25 cellular contexts compared by ENCODE assay signal in the genomic region with DNA sequence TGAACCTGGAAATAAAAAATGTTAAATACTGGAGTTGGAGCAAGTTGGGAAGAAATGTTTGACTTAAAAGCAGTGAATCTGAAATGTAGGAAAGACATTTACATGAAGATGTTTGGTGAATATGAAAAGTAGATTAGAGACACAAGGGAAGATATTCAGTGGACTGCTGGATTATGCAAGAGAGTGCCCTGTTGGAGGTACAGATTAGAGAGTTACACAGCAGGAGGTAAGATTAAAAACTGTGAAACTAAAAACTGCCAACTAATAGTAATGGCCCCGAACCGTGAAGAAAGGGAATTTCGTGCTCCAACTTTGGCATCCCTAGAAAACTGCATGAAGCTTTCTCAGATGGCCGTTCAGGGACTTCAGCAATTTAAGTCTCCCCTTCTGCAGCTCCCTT.
DNase-seq lines count a peak whose midpoint lies in the region; ATAC-seq, FAIRE-seq and TF ChIP-seq lines count a peak whose summit lies in the region.
"Had no signal": no experiment of that assay in that cellular context is flagged by ENCODE, and none has a peak within 500 bp of the region (broad histone marks: within the 10 kb centered on the region; RNA-seq: fewer than 3 reads in every experiment).

No MANE protein-coding gene starts in this region.

- H3K18ac ChIP-seq in mesendoderm (ENCODE audit: low read length): no peak overlapping the region

- no TSS peak for BruUV-seq in K562 (replicated peaks; lab: Mats Ljungman, UMichigan)

- no peaks in the 10 kb centered on the region for H3K9me1 ChIP-seq in K562 (ENCODE audit: control insufficient read depth, insufficient read depth, low read length)

- H2BK5ac ChIP-seq in mesendoderm (ENCODE audit: low read length): no peak overlapping the region

- H3K27me3 ChIP-seq in K562 (ENCODE audit: control insufficient read depth in 2 of 2, insufficient read depth in 2 of 2, low read length in 2 of 2) (no peaks in the 10 kb centered on the region), mesendoderm (ENCODE audit: insufficient read depth, low read length, poor library complexity) (no peaks in the 10 kb centered on the region)
- H3K27me3 ChIP-seq: BE2C, BLaER1 had no signal

- H3K56ac ChIP-seq in mesendoderm (ENCODE audit: low read length): no peak overlapping the region

- H3K9ac ChIP-seq in SK-N-MC (ENCODE audit: insufficient read length): no peak overlapping the region
- no peak overlapping the region for H3K9ac ChIP-seq in K562 (ENCODE audit: insufficient read depth in 1 of 2, low read depth in 2 of 2, low read length in 2 of 2)
- no peak overlapping the region for H3K9ac ChIP-seq in mesendoderm (ENCODE audit: low read length)
- H3K9ac ChIP-seq: BLaER1 had no signal

- H3K4me3 ChIP-seq in SK-N-MC: no peak overlapping the region
- H3K4me3 ChIP-seq in K562: no peak overlapping the region
- no peak overlapping the region for H3K4me3 ChIP-seq in mesendoderm (ENCODE audit: low read length)
- H3K4me3 ChIP-seq in foreskin fibroblast (ENCODE audit: low read depth in 1 of 2, low read length in 2 of 2): no peak overlapping the region
- H3K4me3 ChIP-seq: BLaER1 had no signal

- intact Hi-C loops in K562 (cut with micrococcal nuclease): no loop called here

- no peak overlapping the region for H3K4ac ChIP-seq in mesendoderm (ENCODE audit: low read depth, low read length)

- CTCF ChIA-PET in K562 (lab: Yijun Ruan, JAX; ENCODE audit: low intra/inter-chr PET ratio): no interaction called here

- H4K5ac ChIP-seq in mesendoderm (ENCODE audit: low read length): no peak overlapping the region

- in situ Hi-C loops in K562 (cut with MboI): no loop called here

- H3K23ac ChIP-seq in mesendoderm (ENCODE audit: low read length): no peak overlapping the region

- H3K36me3 ChIP-seq in SK-N-MC (ENCODE audit: insufficient read depth, low read length) (no peaks in the 10 kb centered on the region), K562 (ENCODE audit: control insufficient read depth, insufficient read depth, low read length) (no peaks in the 10 kb centered on the region), mesendoderm (ENCODE audit: control insufficient read depth, insufficient read depth, low read length) (no peaks in the 10 kb centered on the region)
- H3K36me3 ChIP-seq: BLaER1 had no signal

- H4K8ac ChIP-seq in mesendoderm (ENCODE audit: low read depth, low read length): no peak overlapping the region

- H3K79me2 ChIP-seq in K562 (ENCODE audit: control insufficient read depth, insufficient read depth, low read length) (no peaks in the 10 kb centered on the region), mesendoderm (ENCODE audit: control insufficient read depth, insufficient read depth, low read length) (no peaks in the 10 kb centered on the region)

- H2AK5ac ChIP-seq in mesendoderm (ENCODE audit: low read length): no peak overlapping the region

- no peak for TF ChIP-seq EP300 in K562 (IDR thresholded peaks at IDR 0.05; ENCODE audit: low read length)

- no peaks in the 10 kb centered on the region for H4K20me1 ChIP-seq in K562 (replicated peaks; ENCODE audit: control insufficient read depth, insufficient read depth, low read length)
- H4K20me1 ChIP-seq: BLaER1 had no signal

- no peak for TF ChIP-seq POLR2A in K562 (conservative IDR thresholded peaks at IDR 0.05)

- POLR2A ChIA-PET in K562 (lab: Yijun Ruan, JAX): no interaction called here

- H3K4me1 ChIP-seq in K562 (replicated peaks in 1 of 2; ENCODE audit: control insufficient read depth in 2 of 2, insufficient read depth in 2 of 2, low read length in 2 of 2) (no peaks in the 10 kb centered on the region), mesendoderm (ENCODE audit: control insufficient read depth, low read depth, low read length) (no peaks in the 10 kb centered on the region)
- H3K4me1 ChIP-seq: BLaER1 had no signal

- TF ChIP-seq CTCF in K562 (IDR thresholded peaks at IDR 0.05 in 2 of 3, conservative IDR thresholded peaks at IDR 0.05 in 1 of 3; ENCODE audit: insufficient read depth in 2 of 3, low read depth in 1 of 3, low read length in 3 of 3) (no peak), foreskin fibroblast (IDR thresholded peaks at IDR 0.05; ENCODE audit: low read depth, low read length) (no peak)

- ATAC-seq in K562: no peak
- ATAC-seq in HG03135 (IDR thresholded peaks at IDR 0.05; ENCODE audit: unreplicated experiment): no peak
- no peak for ATAC-seq in HG02798 (IDR thresholded peaks at IDR 0.05; ENCODE audit: poor library complexity, unreplicated experiment)

- H3K4me2 ChIP-seq in K562 (ENCODE audit: insufficient read depth, low read length) (no peak overlapping the region), mesendoderm (ENCODE audit: low read length) (no peak overlapping the region)
- H3K4me2 ChIP-seq: BLaER1 had no signal

- H2BK15ac ChIP-seq in mesendoderm (replicated peaks; ENCODE audit: low read depth): no peak overlapping the region

- H3K27ac ChIP-seq in SK-N-MC: no peak overlapping the region
- no peak overlapping the region for H3K27ac ChIP-seq in K562 (ENCODE audit: extremely low read depth, low read depth, low read length)
- no peak overlapping the region for H3K27ac ChIP-seq in mesendoderm (ENCODE audit: low read depth, low read length)
- H3K27ac ChIP-seq: BLaER1 had no signal

- H2BK120ac ChIP-seq in mesendoderm (ENCODE audit: low read depth, low read length): no peak overlapping the region

- 0% methylated on average over 4 of the region's 4 CpGs for WGBS in K562 (ENCODE audit: insufficient coverage, low coverage, missing lambda C conversion rate)
- no CpG with 5 or more reads among the region's 4 CpGs for WGBS in mesendoderm (ENCODE audit: extremely low coverage, insufficient coverage, low lambda C conversion rate)

- H2AFZ ChIP-seq in K562 (ENCODE audit: low read depth, low read length): no peak overlapping the region

- no peak for TF ChIP-seq RAD21 in K562 (CRISPR knock-in tag; conservative IDR thresholded peaks at IDR 0.05 in 1 of 2, IDR thresholded peaks at IDR 0.05 in 1 of 2)

- H3K9me3 ChIP-seq in SK-N-MC (ENCODE audit: low read depth, low read length): no peaks in the 10 kb centered on the region
- H3K9me3 ChIP-seq in K562 (replicated peaks; ENCODE audit: control insufficient read depth, insufficient read depth, low read depth, low read length): no peaks in the 10 kb centered on the region
- H3K9me3 ChIP-seq: BE2C, BLaER1 had no signal

- no peaks in the 10 kb centered on the region for H3K79me1 ChIP-seq in mesendoderm (ENCODE audit: low read length)

- DNase-seq in NCI-H69 (lab: John Stamatoyannopoulos, UW): peak; percentile 4
- DNase-seq in SK-N-MC (ENCODE audit: low read depth, low spot score): peak; percentile 30
- no peak for DNase-seq in K562 (ENCODE audit: extremely low read depth in 1 of 4, low spot score in 3 of 4)
- DNase-seq in mesendoderm: peak; percentile 54
- DNase-seq in Ammon's horn (ENCODE audit: low spot score): no peak
- DNase-seq in foreskin fibroblast: no peak
- DNase-seq: 8988T; AML-193; BE2C; C1 segment of cervical spinal cord; CD4-positive, alpha-beta memory T cell; CD4-positive, CD25-positive, alpha-beta regulatory T cell; CD8-positive, alpha-beta memory T cell; COR-L47; DMS 273 treated with DMSO at 0.1 percent for 48 hours; DMS153; DMS79; DND-41; EL; GDM1 had no signal

- FAIRE-seq in K562 (lab: Jason Lieb, UNC): peak; percentile 23
- FAIRE-seq: A204.1, GM12891 had no signal

TF ChIP-seq in K562, 482 proteins besides CTCF, POLR2A, EP300 and RAD21 (continues in another document):
- TF ChIP-seq, protein P1, sequence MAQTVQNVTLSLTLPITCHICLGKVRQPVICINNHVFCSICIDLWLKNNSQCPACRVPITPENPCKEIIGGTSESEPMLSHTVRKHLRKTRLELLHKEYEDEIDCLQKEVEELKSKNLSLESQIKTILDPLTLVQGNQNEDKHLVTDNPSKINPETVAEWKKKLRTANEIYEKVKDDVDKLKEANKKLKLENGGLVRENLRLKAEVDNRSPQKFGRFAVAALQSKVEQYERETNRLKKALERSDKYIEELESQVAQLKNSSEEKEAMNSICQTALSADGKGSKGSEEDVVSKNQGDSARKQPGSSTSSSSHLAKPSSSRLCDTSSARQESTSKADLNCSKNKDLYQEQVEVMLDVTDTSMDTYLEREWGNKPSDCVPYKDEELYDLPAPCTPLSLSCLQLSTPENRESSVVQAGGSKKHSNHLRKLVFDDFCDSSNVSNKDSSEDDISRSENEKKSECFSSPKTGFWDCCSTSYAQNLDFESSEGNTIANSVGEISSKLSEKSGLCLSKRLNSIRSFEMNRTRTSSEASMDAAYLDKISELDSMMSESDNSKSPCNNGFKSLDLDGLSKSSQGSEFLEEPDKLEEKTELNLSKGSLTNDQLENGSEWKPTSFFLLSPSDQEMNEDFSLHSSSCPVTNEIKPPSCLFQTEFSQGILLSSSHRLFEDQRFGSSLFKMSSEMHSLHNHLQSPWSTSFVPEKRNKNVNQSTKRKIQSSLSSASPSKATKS (CRISPR knock-in tag; IDR thresholded peaks at IDR 0.05): no peak
- TF ChIP-seq, protein P2, sequence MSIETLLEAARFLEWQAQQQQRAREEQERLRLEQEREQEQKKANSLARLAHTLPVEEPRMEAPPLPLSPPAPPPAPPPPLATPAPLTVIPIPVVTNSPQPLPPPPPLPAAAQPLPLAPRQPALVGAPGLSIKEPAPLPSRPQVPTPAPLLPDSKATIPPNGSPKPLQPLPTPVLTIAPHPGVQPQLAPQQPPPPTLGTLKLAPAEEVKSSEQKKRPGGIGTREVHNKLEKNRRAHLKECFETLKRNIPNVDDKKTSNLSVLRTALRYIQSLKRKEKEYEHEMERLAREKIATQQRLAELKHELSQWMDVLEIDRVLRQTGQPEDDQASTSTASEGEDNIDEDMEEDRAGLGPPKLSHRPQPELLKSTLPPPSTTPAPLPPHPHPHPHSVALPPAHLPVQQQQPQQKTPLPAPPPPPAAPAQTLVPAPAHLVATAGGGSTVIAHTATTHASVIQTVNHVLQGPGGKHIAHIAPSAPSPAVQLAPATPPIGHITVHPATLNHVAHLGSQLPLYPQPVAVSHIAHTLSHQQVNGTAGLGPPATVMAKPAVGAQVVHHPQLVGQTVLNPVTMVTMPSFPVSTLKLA (conservative IDR thresholded peaks at IDR 0.05): no peak
- TF ChIP-seq MTA2 (IDR thresholded peaks at IDR 0.05; ENCODE audit: low read depth): no peak
- no peak for TF ChIP-seq HLTF (IDR thresholded peaks at IDR 0.05)
- TF ChIP-seq SIN3B (IDR thresholded peaks at IDR 0.05; ENCODE audit: low read depth): no peak
- TF ChIP-seq LARP7 (IDR thresholded peaks at IDR 0.05): no peak
- TF ChIP-seq ZNF347 (CRISPR knock-in tag; IDR thresholded peaks at IDR 0.05; ENCODE audit: low read depth): no peak
- no peak for TF ChIP-seq CBFB (CRISPR knock-in tag; IDR thresholded peaks at IDR 0.05)
- no peak for TF ChIP-seq SOX6 (IDR thresholded peaks at IDR 0.05)
- no peak for TF ChIP-seq SPI1 (IDR thresholded peaks at IDR 0.05; ENCODE audit: borderline replicate concordance, low read depth, low read length)
- TF ChIP-seq OTX1 (CRISPR knock-in tag; IDR thresholded peaks at IDR 0.05): no peak

Comparison
In these comparisons a context has a peak if more than half of its experiments do, and no peak if none do; other contexts are left out.
1. DNase-seq: peak in NCI-H69 (single experiment), SK-N-MC (single experiment) and mesendoderm (single experiment); none in K562 (0 of 4), Ammon's horn (single experiment) and foreskin fibroblast (0 of 2).